ENCODE assay signal across 23 cellular contexts in the genomic region with DNA sequence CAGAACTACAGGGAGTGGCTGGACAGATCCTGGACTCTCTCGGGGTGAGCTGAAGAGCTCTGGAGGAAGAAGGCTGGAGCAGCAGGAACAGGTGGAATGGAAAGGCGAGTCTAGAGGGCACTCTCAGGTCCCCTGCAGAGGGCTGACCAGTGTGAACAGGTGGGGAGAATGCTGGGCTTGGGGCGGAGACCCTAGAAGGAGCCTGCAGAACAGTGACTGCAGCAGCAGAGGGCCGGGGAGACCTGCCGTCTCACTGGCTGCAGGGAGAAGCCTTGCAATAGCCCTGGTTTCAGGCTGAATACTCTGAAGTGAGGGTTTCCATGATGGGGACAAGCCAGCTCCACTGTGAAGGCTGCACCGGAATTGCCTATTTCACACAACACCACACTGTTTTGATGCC.
"Had no signal": no experiment of that assay in that cellular context is flagged by ENCODE, and none has a peak within 500 bp of the region (broad histone marks: within the 10 kb centered on the region; RNA-seq: fewer than 3 reads in every experiment).

No MANE protein-coding gene starts in this region.

- H3K4me1 Mint-ChIP-seq: activated CD4-positive, alpha-beta memory T cell treated with anti-CD3 and anti-CD28 coated beads, Interleukin-2, amount 10 ng/mL, durations not matched to agents 7 days and 5 days; activated CD4-positive, alpha-beta T cell treated with anti-CD3 and anti-CD28 coated beads for 36 hours; activated T-helper 17 cell treated with anti-CD3 and anti-CD28 coated beads, Interleukin-2, amount 50 U/mL, for 72 hours; brain; central memory CD8-positive, alpha-beta T cell had no signal

- H3K36me3 Mint-ChIP-seq: activated naive CD8-positive, alpha-beta T cell; brain had no signal

- H3K27ac Mint-ChIP-seq: activated CD4-positive, alpha-beta memory T cell treated with anti-CD3 and anti-CD28 coated beads, Interleukin-2, amount 10 ng/mL, durations not matched to agents 7 days and 5 days; activated CD4-positive, alpha-beta T cell treated with anti-CD3 and anti-CD28 coated beads for 36 hours; activated naive CD4-positive, alpha-beta T cell treated with anti-CD3 and anti-CD28 coated beads for 36 hours; activated naive CD8-positive, alpha-beta T cell; activated T-helper 17 cell treated with anti-CD3 and anti-CD28 coated beads, Interleukin-2, amount 50 U/mL, for 72 hours; brain; T-helper 1 cell treated with Interleukin-12 subunit alpha and Interleukin-12 subunit beta and Interleukin-4 antibody, amounts not matched to agents 30 μg/mL and 1 μg/mL, for 36 hours had no signal

- H3K27me3 Mint-ChIP-seq: activated CD4-positive, alpha-beta memory T cell treated with anti-CD3 and anti-CD28 coated beads, Interleukin-2, amount 10 ng/mL, durations not matched to agents 7 days and 5 days had no signal

- H3K4me3 Mint-ChIP-seq: activated CD4-positive, alpha-beta memory T cell treated with anti-CD3 and anti-CD28 coated beads, Interleukin-2, amount 10 ng/mL, durations not matched to agents 7 days and 5 days; activated CD4-positive, alpha-beta T cell treated with anti-CD3 and anti-CD28 coated beads for 36 hours; activated naive CD4-positive, alpha-beta T cell treated with anti-CD3 and anti-CD28 coated beads for 36 hours; activated naive CD8-positive, alpha-beta T cell; activated T-helper 17 cell treated with anti-CD3 and anti-CD28 coated beads, Interleukin-2, amount 50 U/mL, for 72 hours; brain; central memory CD8-positive, alpha-beta T cell; T-helper 1 cell treated with Interleukin-12 subunit alpha and Interleukin-12 subunit beta and Interleukin-4 antibody, amounts not matched to agents 30 μg/mL and 1 μg/mL, for 36 hours had no signal

- ATAC-seq: activated CD4-positive, alpha-beta T cell treated with anti-CD3 and anti-CD28 coated beads for 36 hours; activated T-helper 17 cell treated with anti-CD3 and anti-CD28 coated beads, Interleukin-2, amount 50 U/mL, for 72 hours; PC-3 had no signal

- DNase-seq: activated CD4-positive, alpha-beta memory T cell treated with anti-CD3 and anti-CD28 coated beads, Interleukin-2, amount 10 ng/mL, durations not matched to agents 7 days and 5 days; activated CD4-positive, alpha-beta T cell treated with anti-CD3 and anti-CD28 coated beads for 36 hours; activated CD4-positive, alpha-beta T cell treated with anti-CD3 and anti-CD28 coated beads, Interleukin-2, amount 50 U/mL, for 1 hour; activated gamma-delta T cell; activated naive CD4-positive, alpha-beta T cell treated with anti-CD3 and anti-CD28 coated beads for 36 hours; activated T-cell treated with anti-CD3 and anti-CD28 coated beads for 4 hours; activated T-cell treated with anti-CD3 and anti-CD28 coated beads, Interleukin-2, amount 50 U/mL, for 48 hours; amygdala; KG1; NCI-H1092; NCI-H1417; NCI-H1930; NCI-H2171; NCI-H2227 treated with DMSO at 0.1 percent for 48 hours; NCI-H526; NK-92 treated with Interleukin-12 subunit alpha and Interleukin-12 subunit beta, amount 100 ng/mL, for 24 hours; PC-3; SHP77 had no signal

- H3K9me3 Mint-ChIP-seq: activated naive CD4-positive, alpha-beta T cell treated with anti-CD3 and anti-CD28 coated beads for 36 hours; activated T-helper 17 cell treated with anti-CD3 and anti-CD28 coated beads, Interleukin-2, amount 50 U/mL, for 72 hours; T-helper 1 cell treated with Interleukin-12 subunit alpha and Interleukin-12 subunit beta and Interleukin-4 antibody, amounts not matched to agents 30 μg/mL and 1 μg/mL, for 36 hours had no signal
